8 cellular contexts compared by ENCODE assay signal in genomic region chr14:23120405-23121251, GRCh38. TPM values are rescaled to one million over a fixed set of nuclear protein-coding genes. Genes with fewer than 3 reads are reported as not detected.
DNase-seq lines count a peak whose midpoint lies in the region; ATAC-seq and TF ChIP-seq lines count a peak whose summit lies in the region.

No MANE protein-coding gene starts in this region.

- ATAC-seq in HG02759 (IDR thresholded peaks at IDR 0.05; ENCODE audit: unreplicated experiment): peak; percentile 77
- peak; percentile 85 for ATAC-seq in Right ventricle myocardium superior (ENCODE audit: poor library complexity)

- POLR2A ChIA-PET in GM10248 (lab: Yijun Ruan, JAX): interaction anchor here (1.0 kb wide), 1 partner anchor 181 kb away, joined by 3 read pairs; no protein-coding TSS in a partner anchor

- CTCF ChIA-PET in GM10248 (lab: Yijun Ruan, JAX): interaction anchor here (0.6 to 8.8 kb wide), 72 partner anchors 9 to 440 kb away, joined by 3 to 164 read pairs (median 5); partner anchors contain the start of genes ACIN1, C14orf119, CMTM5 and HOMEZ

- intact Hi-C loops in Right ventricle myocardium superior (cut with DNase I): loop anchor here (2.0 kb wide), 1 partner anchor 66 kb away; no protein-coding TSS in a partner anchor
- intact Hi-C loops in posterior vena cava (cut with DNase I): loop anchor here (2.0 kb wide), 1 partner anchor 66 kb away; no protein-coding TSS in a partner anchor

- DNase-seq in GM10248 (ENCODE audit: extremely low spot score) (peak; percentile 90), NCI-H1694 (lab: John Stamatoyannopoulos, UW) (peak; percentile 91), T follicular helper cell (ENCODE audit: low read depth) (peak; percentile 60), Right ventricle myocardium superior (peak; percentile 93), posterior vena cava (ENCODE audit: low spot score) (peak; percentile 96), ureter (ENCODE audit: low spot score) (peak; percentile 92)
- DNase-seq in activated naive CD8-positive, alpha-beta T cell treated with anti-CD3 and anti-CD28 coated beads, Interleukin-2, amount 50 U/mL, for 16 hours (ENCODE audit: low read depth, low spot score): peak; percentile 61

- TF ChIP-seq CTCF in GM10248 (IDR thresholded peaks at IDR 0.05; ENCODE audit: control extremely low read depth, extremely low read depth, low read depth, missing control alignments): peak; percentile 100

RNA-seq across cellular contexts. Expression of gene CEBPE, which starts 1.6 kb away (rescaled TPM):
- total RNA-seq in Right ventricle myocardium superior: not detected
- under 1 TPM in 1 of 2 donors, not detected in 1; 0.19 TPM for total RNA-seq in posterior vena cava
- total RNA-seq in ureter: not detected

RNA-seq across cellular contexts. Expression of gene CIROP, which starts 15.8 kb away (rescaled TPM):
- not detected for total RNA-seq in Right ventricle myocardium superior
- total RNA-seq in posterior vena cava: not detected
- not detected for total RNA-seq in ureter

RNA-seq across cellular contexts. Expression of gene C14orf119, which starts 25.3 kb away (rescaled TPM):
- total RNA-seq in Right ventricle myocardium superior: 20.6 TPM
- total RNA-seq in posterior vena cava: 10 to 100 TPM; 35.2 to 38.7 TPM
- 40.2 TPM for total RNA-seq in ureter

RNA-seq across cellular contexts. Expression of gene ACIN1, which starts 25.7 kb away (rescaled TPM):
- total RNA-seq in Right ventricle myocardium superior (65.8 TPM), posterior vena cava (100 to 1,000 TPM in 1 of 2 donors, 10 to 100 TPM in 1; 85.9 to 112 TPM), ureter (229 TPM)

Comparison
In these comparisons a context has a peak if more than half of its experiments do, and no peak if none do; other contexts are left out.
1. Peak in every context shown above with its lines: DNase-seq and ATAC-seq.